ENCODE assay signal across 8 cellular contexts in genomic region chr1:100265931-100266830, GRCh38. TPM values are rescaled to one million over a fixed set of nuclear protein-coding genes. Genes with fewer than 3 reads are reported as not detected.
DNase-seq lines count a peak whose midpoint lies in the region; ATAC-seq and TF ChIP-seq lines count a peak whose summit lies in the region.

Gene RTCA, plus strand, starts transcription at chr1:100266216. Its CDS starts 160 bp downstream, at chr1:100266376.

- peaks cover 37% of the 10 kb centered on the region for H3K36me3 Mint-ChIP-seq in activated naive CD8-positive, alpha-beta T cell treated with anti-CD3 and anti-CD28 coated beads, Interleukin-2, amount 50 U/mL, for 24 hours (ENCODE audit: low read depth)

- DNase-seq in GM12864 (ENCODE audit: low read depth) (peak; percentile 92), NCI-H1417 (lab: John Stamatoyannopoulos, UW) (peak; percentile 91 to 97 (median 94)), SW 1271 (lab: John Stamatoyannopoulos, UW) (peak; percentile 48 to 78), Right ventricle myocardium superior (peak; percentile 99), tibial nerve (ENCODE audit: low spot score in 2 of 2) (peak; percentile 92 to 95)
- peak; percentile 96 for DNase-seq in activated naive CD8-positive, alpha-beta T cell treated with anti-CD3 and anti-CD28 coated beads, Interleukin-2, amount 50 U/mL, for 24 hours

- peaks cover 46% of the 10 kb centered on the region for H3K4me1 Mint-ChIP-seq in activated naive CD8-positive, alpha-beta T cell treated with anti-CD3 and anti-CD28 coated beads, Interleukin-2, amount 50 U/mL, for 24 hours

- H3K4me3 ChIP-seq in GM12864 (ENCODE audit: low read depth, low read length) (peak within 1 kb of the TSS; percentile 99), parathyroid adenoma (ENCODE audit: low read depth, low read length) (peak within 1 kb of the TSS; percentile 79), tibial nerve (peak within 1 kb of the TSS; percentile 70 to 92 (median 79))

- no peaks in the 10 kb centered on the region for H3K9me3 Mint-ChIP-seq in activated naive CD8-positive, alpha-beta T cell treated with anti-CD3 and anti-CD28 coated beads, Interleukin-2, amount 50 U/mL, for 24 hours

- peak; percentile 98 for ATAC-seq in HG02759 (IDR thresholded peaks at IDR 0.05; ENCODE audit: unreplicated experiment)
- ATAC-seq in activated naive CD8-positive, alpha-beta T cell treated with anti-CD3 and anti-CD28 coated beads, Interleukin-2, amount 50 U/mL, for 24 hours: peak; percentile 97
- ATAC-seq in Right ventricle myocardium superior (ENCODE audit: poor library complexity): peak; percentile 100

- WGBS in tibial nerve, 2 donors: 0 to 1% methylated on average over 45 to 50 of the region's 56 CpGs

- no peak for TF ChIP-seq CTCF in GM12864 (IDR thresholded peaks at IDR 0.05; ENCODE audit: low read depth, low read length, missing control alignments)
- no peak for TF ChIP-seq CTCF in parathyroid adenoma (IDR thresholded peaks at IDR 0.05)
- peak in 1 of 5 experiments; percentile 21 for TF ChIP-seq CTCF in tibial nerve (IDR thresholded peaks at IDR 0.05)

- H3K4me3 Mint-ChIP-seq in activated naive CD8-positive, alpha-beta T cell treated with anti-CD3 and anti-CD28 coated beads, Interleukin-2, amount 50 U/mL, for 24 hours: peak within 1 kb of the TSS; percentile 99

- peak; percentile 34 to 76 for TF ChIP-seq POLR2A in tibial nerve (IDR thresholded peaks at IDR 0.05)

- peak within 1 kb of the TSS; percentile 98 for H3K27ac Mint-ChIP-seq in activated naive CD8-positive, alpha-beta T cell treated with anti-CD3 and anti-CD28 coated beads, Interleukin-2, amount 50 U/mL, for 24 hours

- H3K27me3 Mint-ChIP-seq in activated naive CD8-positive, alpha-beta T cell treated with anti-CD3 and anti-CD28 coated beads, Interleukin-2, amount 50 U/mL, for 24 hours: peaks cover 2% of the 10 kb centered on the region

- H3K9ac ChIP-seq in parathyroid adenoma: peak within 1 kb of the TSS; percentile 53

- H3K4me1 ChIP-seq in parathyroid adenoma (no peaks in the 10 kb centered on the region), tibial nerve (peaks cover 0 to 53% (median 19%) of the 10 kb centered on the region in 4 donors)

- H3K4me2 ChIP-seq in parathyroid adenoma (ENCODE audit: low read length): peak within 1 kb of the TSS; percentile 88

- no peaks in the 10 kb centered on the region for H3K27me3 ChIP-seq in parathyroid adenoma (ENCODE audit: control insufficient read depth, insufficient read depth, low read length)
- no peaks in the 10 kb centered on the region for H3K27me3 ChIP-seq in tibial nerve

- TF ChIP-seq EP300 in tibial nerve (IDR thresholded peaks at IDR 0.05): peak; percentile 73 to 93

- intact Hi-C loops in Right ventricle myocardium superior (cut with DNase I): no loop called here

- H3K9me3 ChIP-seq in parathyroid adenoma (ENCODE audit: control insufficient read depth, low read length) (no peaks in the 10 kb centered on the region), tibial nerve (no peaks in the 10 kb centered on the region)

- H3K36me3 ChIP-seq in parathyroid adenoma (ENCODE audit: control insufficient read depth, insufficient read depth, low read length) (no peaks in the 10 kb centered on the region), tibial nerve (peaks cover 0 to 41% (median 5%) of the 10 kb centered on the region in 3 donors)

- H3K27ac ChIP-seq in parathyroid adenoma (peak within 1 kb of the TSS; percentile 76), tibial nerve (peak within 1 kb of the TSS; percentile 49 to 90 (median 82))

- H2AFZ ChIP-seq in parathyroid adenoma: peak within 1 kb of the TSS; percentile 93

- peaks cover 9% of the 10 kb centered on the region for H3K79me2 ChIP-seq in parathyroid adenoma

RNA-seq across cellular contexts. Expression of gene RTCA, which starts in this region (rescaled TPM):
- total RNA-seq in Right ventricle myocardium superior (41.5 TPM), tibial nerve (10 to 100 TPM; 21.9 to 30.6 (median 23.2) TPM)

Comparison
In these comparisons a context has a peak if more than half of its experiments do, and no peak if none do; other contexts are left out.
1. Peak in every context shown above with its lines: DNase-seq, ATAC-seq, H3K4me3 ChIP-seq and H3K27ac ChIP-seq.